ENCODE assay signal across 21 cellular contexts in genomic region chr1:3130268-3130667, GRCh38.
DNase-seq lines count a peak whose midpoint lies in the region; ATAC-seq and TF ChIP-seq lines count a peak whose summit lies in the region.
"Had no signal": no experiment of that assay in that cellular context is flagged by ENCODE, and none has a peak within 500 bp of the region (broad histone marks: within the 10 kb centered on the region; RNA-seq: fewer than 3 reads in every experiment).

No MANE protein-coding gene starts in this region.

- H3K36me3 Mint-ChIP-seq in GM23338 (ENCODE audit: low read depth): no peaks in the 10 kb centered on the region
- no peaks in the 10 kb centered on the region for H3K36me3 Mint-ChIP-seq in neural progenitor cell
- H3K36me3 Mint-ChIP-seq: IgD-negative memory B cell had no signal

- no peaks in the 10 kb centered on the region for H3K36me3 ChIP-seq in GM23338 (ENCODE audit: insufficient read depth)
- no peaks in the 10 kb centered on the region for H3K36me3 ChIP-seq in neural progenitor cell
- H3K36me3 ChIP-seq in tibial nerve: no peaks in the 10 kb centered on the region
- H3K36me3 ChIP-seq in smooth muscle cell (ENCODE audit: low read depth): no peaks in the 10 kb centered on the region
- H3K36me3 ChIP-seq: Peyer's patch had no signal

- H3K4me1 ChIP-seq in GM23338 (ENCODE audit: insufficient read depth): no peaks in the 10 kb centered on the region
- peaks cover 56% of the 10 kb centered on the region for H3K4me1 ChIP-seq in neural progenitor cell
- H3K4me1 ChIP-seq in tibial nerve: peaks cover 0 to 99% (median 47%) of the 10 kb centered on the region in 4 donors
- peaks cover 45% of the 10 kb centered on the region for H3K4me1 ChIP-seq in smooth muscle cell (ENCODE audit: low read depth)

- no peak for TF ChIP-seq EP300 in tibial nerve (IDR thresholded peaks at IDR 0.05)

- H3K4me3 ChIP-seq in GM23338 (no peak overlapping the region), neural progenitor cell (no peak overlapping the region), tibial nerve (no peak overlapping the region), smooth muscle cell (no peak overlapping the region)
- H3K4me3 ChIP-seq: A549, Peyer's patch had no signal

- WGBS in tibial nerve, 2 donors: 57 to 72% methylated on average over 13 of the region's 13 CpGs
- 93% methylated on average over 13 of the region's 13 CpGs for WGBS in smooth muscle cell (ENCODE audit: low lambda C conversion rate)

- peaks cover 10% of the 10 kb centered on the region for H3K27me3 Mint-ChIP-seq in GM23338 (ENCODE audit: insufficient read depth, low read depth, poor library complexity)
- H3K27me3 Mint-ChIP-seq in neural progenitor cell (ENCODE audit: insufficient read depth, low read depth): peaks cover 8% of the 10 kb centered on the region

- H3K4me3 Mint-ChIP-seq in GM23338 (no peak overlapping the region), neural progenitor cell (no peak overlapping the region)
- H3K4me3 Mint-ChIP-seq: B cell, IgD-negative memory B cell had no signal

- H3K4me2 ChIP-seq in GM23338 (no peak overlapping the region), neural progenitor cell (no peak overlapping the region), smooth muscle cell (no peak overlapping the region)
- H3K4me2 ChIP-seq: A549 had no signal

- peaks cover 18% of the 10 kb centered on the region for H3K4me1 Mint-ChIP-seq in GM23338
- H3K4me1 Mint-ChIP-seq in neural progenitor cell: peaks cover 70% of the 10 kb centered on the region
- H3K4me1 Mint-ChIP-seq: B cell, IgD-negative memory B cell had no signal

- H3K27ac ChIP-seq in GM23338 (ENCODE audit: low read depth) (no peak overlapping the region), neural progenitor cell (no peak overlapping the region), tibial nerve (peak overlapping the region; percentile 53 to 94 (median 87)), smooth muscle cell (ENCODE audit: low read depth) (no peak overlapping the region)
- H3K27ac ChIP-seq: A549, Peyer's patch had no signal

- no peak for TF ChIP-seq POLR2A in tibial nerve (IDR thresholded peaks at IDR 0.05)

- H4K20me1 ChIP-seq in GM23338 (replicated peaks; ENCODE audit: insufficient read depth) (no peaks in the 10 kb centered on the region), neural progenitor cell (ENCODE audit: low read depth) (no peaks in the 10 kb centered on the region), smooth muscle cell (ENCODE audit: low read depth) (no peaks in the 10 kb centered on the region)

- H3K9me3 Mint-ChIP-seq in GM23338 (peaks cover 4% of the 10 kb centered on the region; the same call in 1 of the 3 replicates), neural progenitor cell (peaks cover 3% of the 10 kb centered on the region)
- H3K9me3 Mint-ChIP-seq: IgD-negative memory B cell had no signal

- H3K27me3 ChIP-seq in GM23338 (ENCODE audit: insufficient read depth) (no peaks in the 10 kb centered on the region), neural progenitor cell (no peaks in the 10 kb centered on the region), tibial nerve (peaks cover 0 to 4% of the 10 kb centered on the region in 2 donors), smooth muscle cell (ENCODE audit: low read depth) (no peaks in the 10 kb centered on the region)
- H3K27me3 ChIP-seq: Peyer's patch had no signal

- peak; percentile 14 for ATAC-seq in GM23338
- ATAC-seq: SK-N-SH treated with all-trans-retinoic acid at 6 μM for 48 hours had no signal

- no peak overlapping the region for H2AFZ ChIP-seq in GM23338
- no peak overlapping the region for H2AFZ ChIP-seq in neural progenitor cell (replicated peaks)
- no peak overlapping the region for H2AFZ ChIP-seq in smooth muscle cell (ENCODE audit: low read depth)

- H3K79me2 ChIP-seq in GM23338 (replicated peaks; ENCODE audit: insufficient read depth): no peaks in the 10 kb centered on the region
- no peaks in the 10 kb centered on the region for H3K79me2 ChIP-seq in neural progenitor cell (ENCODE audit: low read depth)
- H3K79me2 ChIP-seq in smooth muscle cell (ENCODE audit: low read depth): no peaks in the 10 kb centered on the region

- H3K27ac Mint-ChIP-seq in GM23338: no peak overlapping the region
- peak overlapping the region; percentile 60 for H3K27ac Mint-ChIP-seq in neural progenitor cell
- H3K27ac Mint-ChIP-seq: B cell, IgD-negative memory B cell had no signal

- H3K9me2 ChIP-seq in GM23338 (ENCODE audit: insufficient read depth): no peaks in the 10 kb centered on the region

- H3F3A ChIP-seq in GM23338 (replicated peaks; ENCODE audit: low read depth): no peaks in the 10 kb centered on the region
- peaks cover 16% of the 10 kb centered on the region for H3F3A ChIP-seq in neural progenitor cell (ENCODE audit: low read depth)
- H3F3A ChIP-seq in smooth muscle cell (ENCODE audit: low read depth): no peaks in the 10 kb centered on the region

- peak; percentile 17 for DNase-seq in GM23338 (ENCODE audit: low spot score)
- DNase-seq in cerebellar cortex (ENCODE audit: low spot score): peak; percentile 37
- peak; percentile 44 for DNase-seq in neural progenitor cell (ENCODE audit: low spot score)
- no peak for DNase-seq in tibial nerve (ENCODE audit: low spot score in 2 of 2)
- DNase-seq in activated CD4-positive, alpha-beta T cell treated with anti-CD3 and anti-CD28 coated beads, Interleukin-2, amount 50 U/mL, for 1 hour: no peak
- DNase-seq in smooth muscle cell (lab: John Stamatoyannopoulos, UW; ENCODE audit: unreplicated experiment): no peak
- DNase-seq in activated effector memory CD4-positive, alpha-beta T cell treated with Interleukin-2 at 50 U/mL for 16 hours: no peak
- DNase-seq: EL, HCEC 1CT, Karpas-422, MV-4-11, NCI-H1105 treated with DMSO at 0.1 percent for 48 hours, NCI-H2029 treated with DMSO at 0.1 percent for 48 hours, NCI-H226, NCI-H510A treated with DMSO at 0.1 percent for 48 hours, NCI-H748 treated with DMSO at 0.1 percent for 48 hours, Peyer's patch had no signal

- H3K9me3 ChIP-seq in neural progenitor cell (ENCODE audit: low read depth): no peaks in the 10 kb centered on the region
- no peaks in the 10 kb centered on the region for H3K9me3 ChIP-seq in tibial nerve
- no peaks in the 10 kb centered on the region for H3K9me3 ChIP-seq in smooth muscle cell (replicated peaks; ENCODE audit: low read depth)
- H3K9me3 ChIP-seq: A549, Peyer's patch had no signal

- H3K9ac ChIP-seq in neural progenitor cell: no peak overlapping the region
- no peak overlapping the region for H3K9ac ChIP-seq in smooth muscle cell (ENCODE audit: low read depth)

- peak in 1 of 2 experiments; percentile 25; a peak in 1 of 4 replicates for TF ChIP-seq CTCF in GM23338 (conservative IDR thresholded peaks at IDR 0.05; ENCODE audit: low read depth in 2 of 2)
- TF ChIP-seq CTCF in neural progenitor cell (IDR thresholded peaks at IDR 0.05): peak; percentile 13
- peak in 1 of 5 experiments; percentile 15 for TF ChIP-seq CTCF in tibial nerve (IDR thresholded peaks at IDR 0.05)
- no peak for TF ChIP-seq CTCF in smooth muscle cell (IDR thresholded peaks at IDR 0.05; ENCODE audit: borderline replicate concordance, insufficient read depth, poor library complexity, severe bottlenecking)

TF ChIP-seq in GM23338, 12 proteins besides CTCF, POLR2A, EP300 and RAD21:
- TF ChIP-seq JUNB (IDR thresholded peaks at IDR 0.05; ENCODE audit: unreplicated experiment) (no peak), EZH2phosphoT487 (IDR thresholded peaks at IDR 0.05; ENCODE audit: unreplicated experiment) (no peak), REST (IDR thresholded peaks at IDR 0.05; ENCODE audit: unreplicated experiment) (no peak), ZNF114 (CRISPR knock-in tag; IDR thresholded peaks at IDR 0.05) (no peak), NANOG (IDR thresholded peaks at IDR 0.05; ENCODE audit: borderline replicate concordance) (no peak), ETS1 (IDR thresholded peaks at IDR 0.05) (no peak), ZNF331 (CRISPR knock-in tag; IDR thresholded peaks at IDR 0.05; ENCODE audit: low read depth) (no peak), EZH2 (IDR thresholded peaks at IDR 0.05; ENCODE audit: low read depth, unreplicated experiment) (no peak)
TF ChIP-seq in GM23338: peak in this region for 0.

Comparison
In these comparisons a context has a peak if more than half of its experiments do, and no peak if none do; other contexts are left out.
1. DNase-seq: peak in GM23338 (single experiment), cerebellar cortex (single experiment) and neural progenitor cell (single experiment); none in tibial nerve (0 of 2), activated CD4-positive, alpha-beta T cell treated with anti-CD3 and anti-CD28 coated beads, Interleukin-2, amount 50 U/mL, for 1 hour (single experiment), smooth muscle cell (single experiment) and activated effector memory CD4-positive, alpha-beta T cell treated with Interleukin-2 at 50 U/mL for 16 hours (single experiment).
2. H3K27ac ChIP-seq: peak in tibial nerve (4 of 4); none in GM23338 (single experiment), neural progenitor cell (single experiment) and smooth muscle cell (single experiment).